12 cellular contexts compared by ENCODE assay signal in the genomic region with DNA sequence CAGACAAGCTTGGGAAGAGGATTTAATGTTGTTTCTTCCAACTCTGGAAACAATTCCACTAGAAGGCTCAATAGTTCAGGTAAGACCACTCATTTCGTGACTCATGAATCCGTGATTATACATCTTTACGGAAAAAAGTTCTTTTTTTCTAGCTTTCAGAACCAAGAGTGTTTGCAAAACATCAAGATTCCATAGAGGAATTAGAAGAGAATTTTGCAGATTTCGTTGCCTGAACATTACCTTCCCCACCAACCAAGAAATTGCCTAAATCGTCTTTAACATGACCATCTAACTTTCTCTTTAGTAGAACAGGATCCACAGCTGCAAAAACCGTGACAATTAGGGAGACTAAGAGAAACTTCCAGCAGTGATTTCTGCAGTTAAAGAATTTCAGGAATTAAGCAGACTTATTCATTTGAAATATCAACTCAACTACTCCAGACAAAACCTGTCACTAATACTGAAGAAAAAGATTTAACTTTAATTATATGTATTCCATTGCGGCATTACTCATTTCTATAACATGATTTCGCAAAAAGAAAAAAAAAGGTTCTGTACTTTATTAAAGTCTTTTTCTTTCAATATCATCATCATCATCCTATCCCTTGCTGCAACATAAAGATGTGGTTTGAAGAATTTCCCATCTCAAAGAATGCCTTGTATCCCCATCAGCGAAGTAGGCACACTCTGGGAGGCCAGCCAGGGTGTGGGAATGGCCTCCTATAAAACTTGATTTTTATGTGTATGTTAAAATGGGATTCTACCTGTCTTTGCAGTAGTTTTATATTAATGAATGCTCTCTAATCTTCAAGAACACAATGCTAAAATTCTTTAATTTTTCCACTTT. TPM values are rescaled to one million over a fixed set of nuclear protein-coding genes. Genes with fewer than 3 reads are reported as not detected.
DNase-seq lines count a peak whose midpoint lies in the region; ATAC-seq lines count a peak whose summit lies in the region.
"Had no signal": no experiment of that assay in that cellular context is flagged by ENCODE, and none has a peak within 500 bp of the region (broad histone marks: within the 10 kb centered on the region; RNA-seq: fewer than 3 reads in every experiment).

No MANE protein-coding gene starts in this region.

- H3K9me3 ChIP-seq in adipocyte (ENCODE audit: control insufficient read depth, low read length), result no peaks in the 10 kb centered on the region
- H3K9me3 ChIP-seq: BLaER1 had no signal

- peaks cover 26% of the 10 kb centered on the region for H3K4me1 ChIP-seq in adipocyte (ENCODE audit: control insufficient read depth, insufficient read depth, low read length)

- ATAC-seq in HG02938 (IDR thresholded peaks at IDR 0.05; ENCODE audit: unreplicated experiment), result no peak
- ATAC-seq in GM18858 (IDR thresholded peaks at IDR 0.05; ENCODE audit: unreplicated experiment), result no peak
- no peak for ATAC-seq in HG03175 (IDR thresholded peaks at IDR 0.05; ENCODE audit: unreplicated experiment)
- ATAC-seq: stimulated activated memory B cell treated with anti-CD40 and anti-IgM and Interleukin-4, amounts not matched to agents 10 μg/mL and 1 μg/mL and 100 μg/mL, for 72 hours had no signal

- H3K9me3 Mint-ChIP-seq in activated CD4-positive, alpha-beta memory T cell treated with anti-CD3 and anti-CD28 coated beads for 36 hours, result no peaks in the 10 kb centered on the region
- H3K9me3 Mint-ChIP-seq in activated CD4-positive, alpha-beta memory T cell treated with anti-CD3 and anti-CD28 coated beads, Interleukin-2, amount 10 ng/mL, durations not matched to agents 7 days and 5 days, result no peaks in the 10 kb centered on the region
- H3K9me3 Mint-ChIP-seq: stimulated activated memory B cell treated with anti-CD40 and anti-IgM and Interleukin-4, amounts not matched to agents 10 μg/mL and 1 μg/mL and 100 μg/mL, for 72 hours had no signal

- H3K36me3 ChIP-seq in adipocyte (ENCODE audit: control insufficient read depth, insufficient read depth, low read length, severe bottlenecking), result no peaks in the 10 kb centered on the region
- H3K36me3 ChIP-seq: BLaER1 had no signal

- H3K27ac ChIP-seq in layer of hippocampus (ENCODE audit: low read depth, low read length), result peak overlapping the region; percentile 56
- H3K27ac ChIP-seq in substantia nigra (ENCODE audit: low read depth, low read length, poor library complexity, severe bottlenecking), result peak overlapping the region; percentile 27
- H3K27ac ChIP-seq: BLaER1 had no signal

- no peaks in the 10 kb centered on the region for H3K27me3 ChIP-seq in adipocyte (replicated peaks; ENCODE audit: control insufficient read depth, insufficient read depth, low read length)
- no peaks in the 10 kb centered on the region for H3K27me3 ChIP-seq in layer of hippocampus (ENCODE audit: control insufficient read depth, insufficient read depth, low read length)
- H3K27me3 ChIP-seq: BLaER1 had no signal

- H3K4me3 ChIP-seq in adipocyte (ENCODE audit: low read length), result peak overlapping the region; percentile 85

- POLR2A ChIA-PET in activated CD4-positive, alpha-beta memory T cell treated with anti-CD3 and anti-CD28 coated beads for 36 hours (lab: Charles Lee), result interaction anchor here (1.1 to 12.0 kb wide), 2 partner anchors 10 to 31 kb away, joined by 4 to 110 read pairs; no protein-coding TSS in a partner anchor
- POLR2A ChIA-PET in activated CD4-positive, alpha-beta memory T cell treated with anti-CD3 and anti-CD28 coated beads, Interleukin-2, amount 10 ng/mL, durations not matched to agents 7 days and 5 days (lab: Charles Lee), result no interaction called here

- H3K9ac ChIP-seq in adipocyte (ENCODE audit: low read length), result peak overlapping the region; percentile 46
- H3K9ac ChIP-seq: BLaER1 had no signal

- H3K4me1 Mint-ChIP-seq in activated CD4-positive, alpha-beta memory T cell treated with anti-CD3 and anti-CD28 coated beads for 36 hours (ENCODE audit: low read depth), result peaks cover 42% of the 10 kb centered on the region
- peaks cover 31% of the 10 kb centered on the region for H3K4me1 Mint-ChIP-seq in activated CD4-positive, alpha-beta memory T cell treated with anti-CD3 and anti-CD28 coated beads, Interleukin-2, amount 10 ng/mL, durations not matched to agents 7 days and 5 days

- intact Hi-C loops in activated CD4-positive, alpha-beta memory T cell treated with anti-CD3 and anti-CD28 coated beads for 36 hours (cut with micrococcal nuclease), result loop anchor here (5.0 kb wide), 1 partner anchor 115 kb away; no protein-coding TSS in a partner anchor

- no peaks in the 10 kb centered on the region for H3K27me3 Mint-ChIP-seq in activated CD4-positive, alpha-beta memory T cell treated with anti-CD3 and anti-CD28 coated beads for 36 hours
- H3K27me3 Mint-ChIP-seq in activated CD4-positive, alpha-beta memory T cell treated with anti-CD3 and anti-CD28 coated beads, Interleukin-2, amount 10 ng/mL, durations not matched to agents 7 days and 5 days, result peaks cover 2% of the 10 kb centered on the region
- H3K27me3 Mint-ChIP-seq: stimulated activated memory B cell treated with anti-CD40 and anti-IgM and Interleukin-4, amounts not matched to agents 10 μg/mL and 1 μg/mL and 100 μg/mL, for 72 hours had no signal

- H3K36me3 Mint-ChIP-seq in activated CD4-positive, alpha-beta memory T cell treated with anti-CD3 and anti-CD28 coated beads for 36 hours, result peaks cover 9% of the 10 kb centered on the region
- H3K36me3 Mint-ChIP-seq in activated CD4-positive, alpha-beta memory T cell treated with anti-CD3 and anti-CD28 coated beads, Interleukin-2, amount 10 ng/mL, durations not matched to agents 7 days and 5 days (ENCODE audit: low read depth), result no peaks in the 10 kb centered on the region
- H3K36me3 Mint-ChIP-seq: stimulated activated memory B cell treated with anti-CD40 and anti-IgM and Interleukin-4, amounts not matched to agents 10 μg/mL and 1 μg/mL and 100 μg/mL, for 72 hours had no signal

- peak overlapping the region; percentile 36 for H3K27ac Mint-ChIP-seq in activated CD4-positive, alpha-beta memory T cell treated with anti-CD3 and anti-CD28 coated beads for 36 hours
- no peak overlapping the region for H3K27ac Mint-ChIP-seq in activated CD4-positive, alpha-beta memory T cell treated with anti-CD3 and anti-CD28 coated beads, Interleukin-2, amount 10 ng/mL, durations not matched to agents 7 days and 5 days

- peak overlapping the region; percentile 34 for H3K4me3 Mint-ChIP-seq in activated CD4-positive, alpha-beta memory T cell treated with anti-CD3 and anti-CD28 coated beads for 36 hours
- H3K4me3 Mint-ChIP-seq in activated CD4-positive, alpha-beta memory T cell treated with anti-CD3 and anti-CD28 coated beads, Interleukin-2, amount 10 ng/mL, durations not matched to agents 7 days and 5 days, result no peak overlapping the region

- no peak for DNase-seq in activated CD4-positive, alpha-beta memory T cell treated with anti-CD3 and anti-CD28 coated beads for 36 hours
- DNase-seq in activated CD4-positive, alpha-beta memory T cell treated with anti-CD3 and anti-CD28 coated beads, Interleukin-2, amount 10 ng/mL, durations not matched to agents 7 days and 5 days, result no peak
- peak; percentile 59 for DNase-seq in adipocyte (ENCODE audit: low read depth)
- DNase-seq in substantia nigra (lab: John Stamatoyannopoulos, UW), result peak in 2 of 49 donors; percentile 10 to 12
- DNase-seq: activated CD4-positive, alpha-beta T cell treated with anti-CD3 and anti-CD28 coated beads for 48 hours; NCI-H226 had no signal

- CTCF ChIA-PET in activated CD4-positive, alpha-beta memory T cell treated with anti-CD3 and anti-CD28 coated beads for 36 hours (lab: Charles Lee), result interaction anchor here (0.8 to 2.0 kb wide), 4 partner anchors 8 to 116 kb away, joined by 3 to 7 read pairs (median 4); no protein-coding TSS in a partner anchor
- CTCF ChIA-PET in activated CD4-positive, alpha-beta memory T cell treated with anti-CD3 and anti-CD28 coated beads, Interleukin-2, amount 10 ng/mL, durations not matched to agents 7 days and 5 days (lab: Charles Lee), result interaction anchor here (1.1 kb wide), 3 partner anchors 16 to 986 kb away, joined by 3 read pairs; a partner anchor contains a TSS

RNA-seq across cellular contexts. Expression of a gene that starts 1.9 kb away (rescaled TPM):
- 10 to 100 TPM; 48.7 to 51.5 TPM for total RNA-seq in activated CD4-positive, alpha-beta memory T cell treated with anti-CD3 and anti-CD28 coated beads for 36 hours
- 10 to 100 TPM; 21.7 to 28.1 TPM for total RNA-seq in activated CD4-positive, alpha-beta memory T cell treated with anti-CD3 and anti-CD28 coated beads, Interleukin-2, amount 10 ng/mL, durations not matched to agents 7 days and 5 days
